8 cellular contexts compared by ENCODE assay signal in genomic region chr2:134739879-134740301, GRCh38. TPM values are rescaled to one million over a fixed set of nuclear protein-coding genes. Genes with fewer than 3 reads are reported as not detected.
DNase-seq lines count a peak whose midpoint lies in the region; ATAC-seq, FAIRE-seq and TF ChIP-seq lines count a peak whose summit lies in the region.

No MANE protein-coding gene starts in this region.

- H3K27ac Mint-ChIP-seq in activated CD4-positive, alpha-beta T cell treated with anti-CD3 and anti-CD28 coated beads for 36 hours: no peak overlapping the region
- no peak overlapping the region for H3K27ac Mint-ChIP-seq in Calu3 (ENCODE audit: unreplicated experiment)

- H3K4me3 ChIP-seq in BLaER1 treated with 17β-estradiol and CSF1 and Interleukin-3, amounts not matched to agents 10 nM and 100 nM: no peak overlapping the region
- H3K4me3 ChIP-seq in GM12878: no peak overlapping the region

- CTCF ChIA-PET in GM12878 (lab: Yijun Ruan, JAX) (no interaction called here), Calu3 (lab: Charles Lee) (no interaction called here)
- CTCF ChIA-PET in activated CD4-positive, alpha-beta T cell treated with anti-CD3 and anti-CD28 coated beads for 36 hours (lab: Charles Lee): no interaction called here

- in situ Hi-C loops in GM12878 (cut with MboI): no loop called here

- peak; percentile 93 for ATAC-seq in GM19455 (IDR thresholded peaks at IDR 0.05; ENCODE audit: unreplicated experiment)
- peak; percentile 94 for ATAC-seq in HG03354 (IDR thresholded peaks at IDR 0.05; ENCODE audit: poor library complexity, severe bottlenecking, unreplicated experiment)
- ATAC-seq in GM12878: peak; percentile 97
- no peak for ATAC-seq in activated CD4-positive, alpha-beta T cell treated with anti-CD3 and anti-CD28 coated beads for 36 hours

- peak overlapping the region; percentile 23 to 93 (median 48); a peak in 20 of 22 replicates for H3K4me2 ChIP-seq in BLaER1 treated with 17β-estradiol and CSF1 and Interleukin-3, amounts not matched to agents 10 nM and 100 nM
- peak overlapping the region; percentile 80 for H3K4me2 ChIP-seq in GM12878 (ENCODE audit: control insufficient read depth, insufficient read depth)

- intact Hi-C loops in GM12878 (cut with micrococcal nuclease; ENCODE audit: unreplicated experiment): loop anchor here (5.0 kb wide), 2 partner anchors 87 to 118 kb away; no protein-coding TSS in a partner anchor
- intact Hi-C loops in activated CD4-positive, alpha-beta T cell treated with anti-CD3 and anti-CD28 coated beads for 36 hours (cut with DNase I, micrococcal nuclease): no loop called here
- intact Hi-C loops in Calu3 (cut with micrococcal nuclease; ENCODE audit: unreplicated experiment): no loop called here

- no peaks in the 10 kb centered on the region for H3K27me3 ChIP-seq in BLaER1 treated with 17β-estradiol and CSF1 and Interleukin-3, amounts not matched to agents 10 nM and 100 nM
- H3K27me3 ChIP-seq in GM12878 (replicated peaks in 1 of 2; ENCODE audit: control insufficient read depth in 2 of 2, insufficient read depth in 2 of 2, low read length in 1 of 2): no peaks in the 10 kb centered on the region

- DNase-seq in GM12878 (ENCODE audit: low read depth, low spot score) (peak; percentile 90), NCI-H2029 (lab: John Stamatoyannopoulos, UW) (no peak), NCI-H2081 (lab: John Stamatoyannopoulos, UW) (no peak), Calu3 (no peak)
- DNase-seq in activated CD4-positive, alpha-beta T cell treated with anti-CD3 and anti-CD28 coated beads for 36 hours: no peak

- peak overlapping the region in 6 of 11 experiments; percentile 27 to 75 (median 42); a peak in 9 of 22 replicates for H3K9ac ChIP-seq in BLaER1 treated with 17β-estradiol and CSF1 and Interleukin-3, amounts not matched to agents 10 nM and 100 nM
- H3K9ac ChIP-seq in GM12878 (ENCODE audit: control insufficient read depth, insufficient read depth, low read length): peak overlapping the region; percentile 40

- peak; percentile 68 to 94 for TF ChIP-seq EP300 in GM12878 (IDR thresholded peaks at IDR 0.05; ENCODE audit: borderline replicate concordance in 1 of 2, control insufficient read depth in 1 of 2, low read depth in 2 of 2, low read length in 2 of 2)

- H3K4me3 Mint-ChIP-seq in activated CD4-positive, alpha-beta T cell treated with anti-CD3 and anti-CD28 coated beads for 36 hours: no peak overlapping the region
- H3K4me3 Mint-ChIP-seq in Calu3 (ENCODE audit: low read depth, unreplicated experiment): no peak overlapping the region

- H3K27me3 Mint-ChIP-seq in activated CD4-positive, alpha-beta T cell treated with anti-CD3 and anti-CD28 coated beads for 36 hours: no peaks in the 10 kb centered on the region
- no peaks in the 10 kb centered on the region for H3K27me3 Mint-ChIP-seq in Calu3 (ENCODE audit: unreplicated experiment)

- no peaks in the 10 kb centered on the region; a peak in 1 of 22 replicates for H4K20me1 ChIP-seq in BLaER1 treated with 17β-estradiol and CSF1 and Interleukin-3, amounts not matched to agents 10 nM and 100 nM
- no peaks in the 10 kb centered on the region; the same call in 1 of the 2 replicates for H4K20me1 ChIP-seq in GM12878 (ENCODE audit: control insufficient read depth, insufficient read depth)

- SMC1A ChIA-PET in GM12878 (lab: Charles Lee; ENCODE audit: uncharacterized antibody, unreplicated experiment): interaction anchor here (1.0 kb wide), 1 partner anchor 99 kb away, joined by 3 read pairs; no protein-coding TSS in a partner anchor

- POLR2A ChIA-PET in GM12878 (lab: Charles Lee): no interaction called here
- POLR2A ChIA-PET in activated CD4-positive, alpha-beta T cell treated with anti-CD3 and anti-CD28 coated beads for 36 hours (lab: Charles Lee): no interaction called here

- peak; percentile 22; the same call in 1 of the 2 replicates for TF ChIP-seq POLR2A in GM12878 (IDR thresholded peaks at IDR 0.05; ENCODE audit: low read depth, low read length)

- H3K79me2 ChIP-seq in GM12878 (ENCODE audit: control insufficient read depth, insufficient read depth, low read length): no peaks in the 10 kb centered on the region

- H3K9me3 ChIP-seq in BLaER1 treated with 17β-estradiol and CSF1 and Interleukin-3, amounts not matched to agents 10 nM and 100 nM (replicated peaks in 1 of 11): no peaks in the 10 kb centered on the region
- H3K9me3 ChIP-seq in GM12878 (replicated peaks; ENCODE audit: control insufficient read depth, insufficient read depth, low read length): no peaks in the 10 kb centered on the region

- TF ChIP-seq CTCF in GM12878 (IDR thresholded peaks at IDR 0.05 in 2 of 3, conservative IDR thresholded peaks at IDR 0.05 in 1 of 3; ENCODE audit: control insufficient read depth in 2 of 3, extremely low read depth in 1 of 3, insufficient read depth in 1 of 3, low read depth in 3 of 3, low read length in 3 of 3): no peak
- TF ChIP-seq CTCF in Calu3 (IDR thresholded peaks at IDR 0.05; ENCODE audit: unreplicated experiment): no peak

- FAIRE-seq in GM12878 (lab: Jason Lieb, UNC): peak; percentile 95

- H3K36me3 Mint-ChIP-seq in activated CD4-positive, alpha-beta T cell treated with anti-CD3 and anti-CD28 coated beads for 36 hours (ENCODE audit: low read depth): no peaks in the 10 kb centered on the region
- H3K36me3 Mint-ChIP-seq in Calu3 (ENCODE audit: insufficient read depth, unreplicated experiment): no peaks in the 10 kb centered on the region

- peak overlapping the region; percentile 32 to 87 (median 61); a peak in 21 of 22 replicates for H3K27ac ChIP-seq in BLaER1 treated with 17β-estradiol and CSF1 and Interleukin-3, amounts not matched to agents 10 nM and 100 nM
- H3K27ac ChIP-seq in GM12878 (ENCODE audit: control insufficient read depth, insufficient read depth): peak overlapping the region; percentile 85

- 0 out of 2 replicates have a peak, but pooled peaks have one; percentile 1 for TF ChIP-seq RAD21 in GM12878 (IDR thresholded peaks at IDR 0.05; ENCODE audit: insufficient read depth, low read depth, low read length)

- BruUV-seq in GM12878 (replicated peaks; lab: Mats Ljungman, UMichigan) (no TSS peak), Calu3 (replicated peaks; lab: Mats Ljungman, UMichigan) (no TSS peak)

- RAD21 ChIA-PET in GM12878 (lab: Charles Lee; ENCODE audit: unreplicated experiment): no interaction called here

- H3K36me3 ChIP-seq in BLaER1 treated with 17β-estradiol and CSF1 and Interleukin-3, amounts not matched to agents 10 nM and 100 nM: no peaks in the 10 kb centered on the region
- H3K36me3 ChIP-seq in GM12878 (ENCODE audit: control insufficient read depth in 2 of 2, insufficient read depth in 2 of 2, low read length in 1 of 2): no peaks in the 10 kb centered on the region

- H3K4me1 Mint-ChIP-seq in activated CD4-positive, alpha-beta T cell treated with anti-CD3 and anti-CD28 coated beads for 36 hours: peaks cover 3% of the 10 kb centered on the region
- H3K4me1 Mint-ChIP-seq in Calu3 (ENCODE audit: low read depth, unreplicated experiment): peaks cover 22% of the 10 kb centered on the region

- H3K9me3 Mint-ChIP-seq in activated CD4-positive, alpha-beta T cell treated with anti-CD3 and anti-CD28 coated beads for 36 hours (ENCODE audit: low read depth): no peaks in the 10 kb centered on the region
- H3K9me3 Mint-ChIP-seq in Calu3 (ENCODE audit: low read depth, unreplicated experiment): no peaks in the 10 kb centered on the region

- peak overlapping the region; percentile 83 for H2AFZ ChIP-seq in GM12878 (ENCODE audit: control insufficient read depth, low read depth, low read length)

- WGBS in GM12878 (ENCODE audit: insufficient coverage, insufficient replicate concordance, low lambda C conversion rate, missing lambda C conversion rate): 2% methylated on average over 6 of the region's 6 CpGs

- H3K4me1 ChIP-seq in BLaER1 treated with 17β-estradiol and CSF1 and Interleukin-3, amounts not matched to agents 10 nM and 100 nM: peaks cover 16 to 82% (median 33%) of the 10 kb centered on the region in 10 experiments
- H3K4me1 ChIP-seq in GM12878 (ENCODE audit: control insufficient read depth, insufficient read depth, low read length): peaks cover 53% of the 10 kb centered on the region

TF ChIP-seq in GM12878, 131 proteins besides CTCF, POLR2A, EP300 and RAD21 (continues in another document):
- TF ChIP-seq ZZZ3 (IDR thresholded peaks at IDR 0.05; ENCODE audit: control insufficient read depth, insufficient read length, low read depth): no peak
- no peak for TF ChIP-seq KAT2A (conservative IDR thresholded peaks at IDR 0.05; ENCODE audit: control insufficient read depth, low read depth, low read length)
- peak; percentile 79; the same call in 1 of the 2 replicates for TF ChIP-seq CBFB (IDR thresholded peaks at IDR 0.05; ENCODE audit: low read depth)
- TF ChIP-seq TBL1XR1 (IDR thresholded peaks at IDR 0.05; ENCODE audit: low read depth, low read length): peak; percentile 68; the same call in 1 of the 2 replicates
- peak; percentile 56 for TF ChIP-seq JUNB (IDR thresholded peaks at IDR 0.05)
- TF ChIP-seq HDAC6 (IDR thresholded peaks at IDR 0.05; ENCODE audit: unreplicated experiment): no peak
- 0 out of 2 replicates have a peak, but pooled peaks have one; percentile 52 for TF ChIP-seq RCOR1 (conservative IDR thresholded peaks at IDR 0.05; ENCODE audit: low read depth, low read length)
- TF ChIP-seq ATF7 (IDR thresholded peaks at IDR 0.05; ENCODE audit: low read depth): peak; percentile 91
- no peak for TF ChIP-seq SREBF1 (IDR thresholded peaks at IDR 0.05; ENCODE audit: low read length)
- peak; percentile 76 for TF ChIP-seq TCF12 (IDR thresholded peaks at IDR 0.05; ENCODE audit: low read depth, low read length)

RNA-seq across cellular contexts. Expression of gene TMEM163, which starts 21.1 kb away (rescaled TPM):
- 4.9 and 6.1 TPM in 2 replicates for total RNA-seq in GM12878 (2013; cell fraction: nucleolus; rRNA removed)
- 0.05 and 0.11 TPM in 2 replicates for total RNA-seq in GM12878 (2014; rRNA removed)
- 0.05 TPM in 1 of 2 replicates, not detected in the other for total RNA-seq in GM12878 (2014; rRNA removed; fragmentation: Illumina TruSeq; extraction: Trizol)
- not detected in 2 replicates for total RNA-seq in GM12878 (2021)
- polyA plus RNA-seq in GM12878 (2011; ENCODE audit: low read depth): 0.43 TPM
- 0.07 TPM in 2 replicates for polyA plus RNA-seq in GM12878 (2011; rRNA removed)
- 0.10 TPM in 1 of 2 replicates, not detected in the other for polyA plus RNA-seq in GM12878 (2011; cell fraction: cytosol; rRNA removed)
- polyA plus RNA-seq in GM12878 (2011; cell fraction: nucleus; rRNA removed): 0.06 TPM in 1 of 2 replicates, not detected in the other
- 0.69 and 0.94 TPM in 2 replicates for polyA plus RNA-seq in GM12878 (2012)
- polyA plus RNA-seq in GM12878 (2014; fragmentation: Illumina TruSeq; extraction: Trizol): 0.06 TPM in 1 of 2 replicates, not detected in the other
- under 1 TPM; 0.05 to 0.06 TPM for polyA plus RNA-seq in GM12878 (2014; fragmentation: Nextera tagmentation; extraction: Ambion mirVana)
- polyA plus RNA-seq in GM12878 (2014; rRNA removed): not detected in 2 replicates
- polyA plus RNA-seq in GM12878 (2016; fragmentation: Nextera tagmentation; extraction: Ambion mirVana): under 1 TPM in 1 of 2 experiments, not detected in 1; 0.10 TPM
- polyA minus RNA-seq in GM12878 (2011; rRNA and poly(A)+ RNA removed): 0.15 TPM in 1 of 2 replicates, not detected in the other
- polyA minus RNA-seq in GM12878 (2011; cell fraction: cytosol; rRNA and poly(A)+ RNA removed): not detected in 2 replicates
- not detected in 2 replicates for polyA minus RNA-seq in GM12878 (2011; cell fraction: nucleus; rRNA and poly(A)+ RNA removed)
- under 1 TPM in 1 of 2 experiments, not detected in 1; 0.11 TPM for total RNA-seq in activated CD4-positive, alpha-beta T cell treated with anti-CD3 and anti-CD28 coated beads for 36 hours
- 2.5 and 3.5 TPM in 2 replicates for total RNA-seq in Calu3 (2022)
